In genomic region chr22:44407404-44408226, GRCh38 we compare ENCODE assay signal across 19 cellular contexts.
A peak's percentile ranks its signal among the peaks of the same experiment; 100 is the strongest.
DNase-seq lines count a peak whose midpoint lies in the region; ATAC-seq and TF ChIP-seq lines count a peak whose summit lies in the region.
"Had no signal": no experiment of that assay in that cellular context is flagged by ENCODE, and none has a peak within 500 bp of the region (broad histone marks: within the 10 kb centered on the region; RNA-seq: fewer than 3 reads in every experiment).

No MANE protein-coding gene starts in this region.

- H3K14ac ChIP-seq in neuronal stem cell (ENCODE audit: low read length): no peak overlapping the region

- TF ChIP-seq CTCF in LNCaP clone FGC (IDR thresholded peaks at IDR 0.05; ENCODE audit: control insufficient read depth, extremely low read depth, insufficient read depth) (no peak), heart left ventricle (IDR thresholded peaks at IDR 0.05) (no peak)

- H3K27ac ChIP-seq in heart left ventricle (no peak overlapping the region), neuronal stem cell (replicated peaks; ENCODE audit: low read length) (no peak overlapping the region)
- H3K27ac ChIP-seq: SK-N-MC, suprapubic skin had no signal

- H2BK5ac ChIP-seq in neuronal stem cell (ENCODE audit: low read length): peak overlapping the region; percentile 15

- no peak overlapping the region for H3K23ac ChIP-seq in neuronal stem cell (ENCODE audit: low read depth, low read length, poor library complexity)

- H3K4me1 ChIP-seq in heart left ventricle (peaks cover 0 to 34% (median 3%) of the 10 kb centered on the region in 12 donors), neuronal stem cell (ENCODE audit: control insufficient read depth in 2 of 2, insufficient read depth in 1 of 2, low read depth in 1 of 2, low read length in 2 of 2) (peaks cover 6 to 18% of the 10 kb centered on the region in 2 donors)

- H2AK5ac ChIP-seq in neuronal stem cell (ENCODE audit: low read depth, low read length): peak overlapping the region; percentile 8

- intact Hi-C loops in heart left ventricle (cut with DNase I): no loop called here

- no peak overlapping the region for H4K8ac ChIP-seq in neuronal stem cell (ENCODE audit: low read depth, low read length)

- H3K9me3 ChIP-seq in heart left ventricle (no peaks in the 10 kb centered on the region), neuronal stem cell (replicated peaks in 1 of 2; ENCODE audit: control insufficient read depth in 2 of 2, insufficient read depth in 1 of 2, low read depth in 1 of 2, low read length in 2 of 2) (no peaks in the 10 kb centered on the region)
- H3K9me3 ChIP-seq: suprapubic skin had no signal

- DNase-seq in AG08395 (ENCODE audit: low spot score) (peak; percentile 28), LNCaP clone FGC (ENCODE audit: low read depth) (peak; percentile 13), heart left ventricle (peak in 3 of 5 donors; percentile 52 to 67 (median 58)), neuronal stem cell (ENCODE audit: low spot score) (no peak), HPDE6-E6E7 (ENCODE audit: extremely low spot score) (no peak)
- DNase-seq in effector CD4-positive, alpha-beta T cell: no peak
- DNase-seq in effector CD8-positive, alpha-beta T cell (lab: John Stamatoyannopoulos, UW): no peak
- DNase-seq: activated CD4-positive, alpha-beta T cell treated with anti-CD3 and anti-CD28 coated beads, Interleukin-2, amount 50 U/mL, for 48 hours; anterior cingulate cortex; CD4-positive, CD25-positive, alpha-beta regulatory T cell; DMS 273 treated with DMSO at 0.1 percent for 48 hours; NCI-H1694 treated with DMSO at 0.1 percent for 48 hours; NCI-H2227 treated with DMSO at 0.1 percent for 48 hours; nucleus accumbens; retina; T-helper 2 cell had no signal

- peak overlapping the region; percentile 88 for H3K18ac ChIP-seq in neuronal stem cell (ENCODE audit: low read length)

- H3K4me3 ChIP-seq in LNCaP clone FGC (ENCODE audit: low read depth, low read length) (no peak overlapping the region), heart left ventricle (no peak overlapping the region), neuronal stem cell (ENCODE audit: low read length in 2 of 2) (no peak overlapping the region)
- H3K4me3 ChIP-seq: SK-N-MC, suprapubic skin had no signal

- peak overlapping the region; percentile 44 for H4K91ac ChIP-seq in neuronal stem cell (ENCODE audit: low read depth, low read length, poor library complexity)

- no peak overlapping the region for H3K4me2 ChIP-seq in neuronal stem cell (ENCODE audit: insufficient read depth, low read length, poor library complexity, severe bottlenecking)

- ATAC-seq in heart left ventricle: peak in 2 of 4 donors; percentile 10 to 49
- ATAC-seq in GM21576 (IDR thresholded peaks at IDR 0.05; ENCODE audit: unreplicated experiment): no peak

- 85 to 94% (median 88%) methylated on average over 13 to 18 of the region's 18 CpGs for WGBS in heart left ventricle, 4 donors
- no CpG with 5 or more reads among the region's 18 CpGs for WGBS in neuronal stem cell (ENCODE audit: extremely low coverage in 2 of 2, insufficient read length in 2 of 2, insufficient replicate concordance in 1 of 2), 2 donors

- no peak overlapping the region for H2BK120ac ChIP-seq in neuronal stem cell (ENCODE audit: low read depth, low read length)

- H3K27me3 ChIP-seq in heart left ventricle (no peaks in the 10 kb centered on the region), neuronal stem cell (ENCODE audit: control insufficient read depth in 3 of 3, insufficient read depth in 3 of 3, low read depth in 1 of 3, low read length in 3 of 3) (peaks cover 0 to 21% (median 0%) of the 10 kb centered on the region in 3 experiments)

- H3K36me3 ChIP-seq in heart left ventricle: no peaks in the 10 kb centered on the region
- no peaks in the 10 kb centered on the region for H3K36me3 ChIP-seq in neuronal stem cell (replicated peaks in 1 of 2; ENCODE audit: control insufficient read depth in 2 of 2, insufficient read depth in 2 of 2, low read length in 2 of 2)
- H3K36me3 ChIP-seq: suprapubic skin had no signal

- H3K4ac ChIP-seq in neuronal stem cell (ENCODE audit: low read length): no peak overlapping the region

- H2BK12ac ChIP-seq in neuronal stem cell (ENCODE audit: low read length): no peak overlapping the region

- no peak for TF ChIP-seq POLR2A in heart left ventricle (IDR thresholded peaks at IDR 0.05)

- no peak overlapping the region for H2AFZ ChIP-seq in neuronal stem cell (ENCODE audit: low read length)

- H2BK15ac ChIP-seq in neuronal stem cell (ENCODE audit: low read length): peak overlapping the region; percentile 49

- H3K9ac ChIP-seq in neuronal stem cell (ENCODE audit: low read depth, low read length, poor library complexity): no peak overlapping the region

- peaks cover 4% of the 10 kb centered on the region for H3K79me1 ChIP-seq in neuronal stem cell (ENCODE audit: low read depth, low read length)

Comparison
In these comparisons a context has a peak if more than half of its experiments do, and no peak if none do; other contexts are left out.
1. DNase-seq: peak in AG08395 (single experiment), LNCaP clone FGC (single experiment) and heart left ventricle (3 of 5); none in neuronal stem cell (single experiment), effector CD4-positive, alpha-beta T cell (single experiment), HPDE6-E6E7 (single experiment) and effector CD8-positive, alpha-beta T cell (single experiment).